In genomic region chr15:92932946-92933649, GRCh38 we compare ENCODE assay signal across 1 cellular context.
TF ChIP-seq lines count a peak whose summit lies in the region.

No MANE protein-coding gene starts in this region.

TF ChIP-seq in WTC11, 78 proteins besides CTCF, POLR2A, EP300 and RAD21 (continued from another document):
- TF ChIP-seq FOXP4 (CRISPR knock-in tag; IDR thresholded peaks at IDR 0.05): no peak
- no peak for TF ChIP-seq ELF4 (CRISPR knock-in tag; IDR thresholded peaks at IDR 0.05; ENCODE audit: low read depth)
